Comparison of ENCODE assay signal across 24 cellular contexts in genomic region chr1:44950892-44951291, GRCh38.
"Had no signal": no experiment of that assay in that cellular context is flagged by ENCODE, and none has a peak within 500 bp of the region (broad histone marks: within the 10 kb centered on the region; RNA-seq: fewer than 3 reads in every experiment).

No MANE protein-coding gene starts in this region.

- DNase-seq: dermis blood vessel endothelial cell; dorsolateral prefrontal cortex; effector CD4-positive, alpha-beta T cell; effector memory CD4-positive, alpha-beta T cell; foreskin keratinocyte; head of caudate nucleus; heart right ventricle; hippocampal formation; left cardiac atrium; left lung; left ventricle myocardium superior; mammary epithelial cell; mesendoderm; midbrain had no signal

- H3K27ac Mint-ChIP-seq: memory B cell had no signal

- H3K27me3 ChIP-seq: dorsolateral prefrontal cortex, esophagus muscularis mucosa, foreskin keratinocyte, gastroesophageal sphincter, heart right ventricle, left lung had no signal

- H3K4me3 ChIP-seq: coronary artery, dorsolateral prefrontal cortex, esophagus muscularis mucosa, gastroesophageal sphincter, heart right ventricle, left lung, lung had no signal

- H3K9me3 ChIP-seq: esophagus muscularis mucosa, gastroesophageal sphincter, left lung had no signal

- H3K4me1 ChIP-seq: foreskin keratinocyte had no signal

- H3K27ac ChIP-seq: coronary artery, dorsolateral prefrontal cortex, esophagus muscularis mucosa, foreskin keratinocyte, gastroesophageal sphincter, heart right ventricle, left lung had no signal

- H3K9me3 Mint-ChIP-seq: memory B cell had no signal

- ATAC-seq: foreskin keratinocyte, gastroesophageal sphincter, heart right ventricle, left cardiac atrium, left lung, left ventricle myocardium superior had no signal

- FAIRE-seq: colon, endothelial cell of umbilical vein, frontal cortex, islet of Langerhans, keratinocyte had no signal

- H3K27me3 Mint-ChIP-seq: memory B cell had no signal

- H3K36me3 ChIP-seq: esophagus muscularis mucosa, gastroesophageal sphincter, heart right ventricle, left lung had no signal

- H3K4me3 Mint-ChIP-seq: memory B cell had no signal
